ENCODE assay signal across 18 cellular contexts in the genomic region with DNA sequence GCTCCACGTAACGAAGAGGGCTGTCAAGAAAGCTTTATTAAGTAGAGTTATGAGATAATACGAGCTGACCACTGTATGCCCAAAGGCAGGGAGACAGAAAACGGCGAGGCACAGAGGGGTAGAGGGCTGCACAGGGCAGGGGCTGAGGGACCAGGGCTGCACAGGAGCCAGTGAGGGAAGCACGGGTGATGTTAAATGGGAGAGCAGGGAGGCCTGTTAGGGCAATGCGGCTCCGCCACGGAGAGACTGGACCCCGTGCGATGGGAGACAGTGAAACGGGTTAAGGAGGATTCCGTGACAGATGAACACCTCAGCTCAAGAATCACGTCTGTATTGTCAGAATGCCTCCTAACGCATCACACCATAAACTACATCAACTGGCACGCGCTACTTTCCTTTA.
"Had no signal": no experiment of that assay in that cellular context is flagged by ENCODE, and none has a peak within 500 bp of the region (broad histone marks: within the 10 kb centered on the region; RNA-seq: fewer than 3 reads in every experiment).

No MANE protein-coding gene starts in this region.

- H3K9me3 ChIP-seq: breast epithelium, esophagus squamous epithelium, lower lobe of right lung, psoas muscle, thoracic aorta had no signal

- H3K4me3 Mint-ChIP-seq: activated T-cell treated with anti-CD3 and anti-CD28 coated beads, Interleukin-2, amount 50 U/mL, for 72 hours; effector memory CD8-positive, alpha-beta T cell; stimulated activated effector memory CD8-positive, alpha-beta T cell treated with anti-CD3 and anti-CD28 coated beads, Interleukin-12 subunit alpha, Interleukin-12 subunit beta, amount 100 ng/mL, for 72 hours had no signal

- H3K4me3 ChIP-seq: breast epithelium, esophagus squamous epithelium, lower lobe of right lung, psoas muscle, thoracic aorta had no signal

- H3K4me1 ChIP-seq: psoas muscle had no signal

- H3K36me3 ChIP-seq: breast epithelium, esophagus squamous epithelium, lower lobe of right lung, thoracic aorta had no signal

- H3K27ac Mint-ChIP-seq: activated T-cell treated with anti-CD3 and anti-CD28 coated beads, Interleukin-2, amount 50 U/mL, for 72 hours; effector memory CD8-positive, alpha-beta T cell; stimulated activated effector memory CD8-positive, alpha-beta T cell treated with anti-CD3 and anti-CD28 coated beads, Interleukin-12 subunit alpha, Interleukin-12 subunit beta, amount 100 ng/mL, for 72 hours had no signal

- ATAC-seq: activated T-cell treated with anti-CD3 and anti-CD28 coated beads, Interleukin-2, amount 50 U/mL, for 72 hours; effector memory CD8-positive, alpha-beta T cell; lower lobe of right lung; psoas muscle; sciatic nerve; stimulated activated effector memory CD8-positive, alpha-beta T cell treated with anti-CD3 and anti-CD28 coated beads, Interleukin-12 subunit alpha, Interleukin-12 subunit beta, amount 100 ng/mL, for 72 hours had no signal

- DNase-seq: activated CD4-positive, alpha-beta T cell treated with anti-CD3 and anti-CD28 coated beads for 1 hour; activated CD8-positive, alpha-beta memory T cell treated with anti-CD3 and anti-CD28 coated beads for 24 hours; activated CD8-positive, alpha-beta memory T cell treated with anti-CD3 and anti-CD28 coated beads, Interleukin-2, amount 50 U/mL, for 48 hours; activated effector memory CD4-positive, alpha-beta T cell treated with anti-CD3 and anti-CD28 coated beads, Interleukin-2, amount 50 U/mL, for 16 hours; activated naive CD4-positive, alpha-beta T cell treated with anti-CD3 and anti-CD28 coated beads, Interleukin-2, amount 50 U/mL, for 16 hours; activated T-cell treated with anti-CD3 and anti-CD28 coated beads, Interleukin-2, amount 50 U/mL, for 72 hours; aorta; dermis blood vessel endothelial cell; effector memory CD8-positive, alpha-beta T cell; esophagus squamous epithelium; lower lobe of right lung; psoas muscle; stimulated activated CD4-positive, alpha-beta T cell treated with anti-CD3 and anti-CD28 coated beads, Interleukin-4, amount 100 ng/mL, for 24 hours; T1000 had no signal

- H3K36me3 Mint-ChIP-seq: stimulated activated effector memory CD8-positive, alpha-beta T cell treated with anti-CD3 and anti-CD28 coated beads, Interleukin-12 subunit alpha, Interleukin-12 subunit beta, amount 100 ng/mL, for 72 hours had no signal

- H3K4me1 Mint-ChIP-seq: stimulated activated effector memory CD8-positive, alpha-beta T cell treated with anti-CD3 and anti-CD28 coated beads, Interleukin-12 subunit alpha, Interleukin-12 subunit beta, amount 100 ng/mL, for 72 hours had no signal

- H3K27me3 Mint-ChIP-seq: effector memory CD8-positive, alpha-beta T cell had no signal

- H3K27me3 ChIP-seq: breast epithelium, esophagus squamous epithelium had no signal

- H3K27ac ChIP-seq: breast epithelium, esophagus squamous epithelium, lower lobe of right lung, psoas muscle had no signal
